In genomic region chr11:131561486-131561885, GRCh38 we compare ENCODE assay signal across 17 cellular contexts.
"Had no signal": no experiment of that assay in that cellular context is flagged by ENCODE, and none has a peak within 500 bp of the region (broad histone marks: within the 10 kb centered on the region; RNA-seq: fewer than 3 reads in every experiment).

No MANE protein-coding gene starts in this region.

- DNase-seq: activated CD4-positive, alpha-beta T cell treated with anti-CD3 and anti-CD28 coated beads for 1 hour; activated CD4-positive, alpha-beta T cell treated with anti-CD3 and anti-CD28 coated beads, Interleukin-2, amount 50 U/mL, for 4 hours; activated naive CD4-positive, alpha-beta T cell treated with anti-CD3 and anti-CD28 coated beads for 36 hours; activated naive CD8-positive, alpha-beta T cell treated with anti-CD3 and anti-CD28 coated beads, Interleukin-2, amount 50 U/mL, for 24 hours; activated T-cell treated with anti-CD3 and anti-CD28 coated beads for 4 hours; aorta; left colon; posterior cingulate gyrus; stimulated activated CD4-positive, alpha-beta T cell treated with anti-CD3 and anti-CD28 coated beads, Interleukin-12 subunit alpha, Interleukin-12 subunit beta, amount 100 ng/mL, for 4 hours; stimulated activated CD4-positive, alpha-beta T cell treated with anti-CD3 and anti-CD28 coated beads, Interleukin-2, amount 100 ng/mL, for 24 hours; T-helper 1 cell had no signal

- H3K9me3 ChIP-seq: esophagus muscularis mucosa, neutrophil, tibial nerve had no signal

- H3K4me3 ChIP-seq: esophagus muscularis mucosa, lung, tibial nerve had no signal

- H3K27me3 ChIP-seq: tibial nerve had no signal

- H3K36me3 ChIP-seq: esophagus muscularis mucosa, neutrophil, tibial nerve had no signal

- H3K4me1 ChIP-seq: esophagus muscularis mucosa had no signal

- H3K27ac ChIP-seq: esophagus muscularis mucosa, neutrophil, tibial nerve had no signal

- ATAC-seq: activated naive CD8-positive, alpha-beta T cell treated with anti-CD3 and anti-CD28 coated beads, Interleukin-2, amount 50 U/mL, for 24 hours; activated T-helper 17 cell treated with anti-CD3 and anti-CD28 coated beads, Interleukin-2, amount 50 U/mL, for 72 hours; left colon; stimulated activated effector memory CD8-positive, alpha-beta T cell treated with anti-CD3 and anti-CD28 coated beads, Interleukin-12 subunit alpha, Interleukin-12 subunit beta, amount 100 ng/mL, for 72 hours had no signal
